18 cellular contexts compared by ENCODE assay signal in the genomic region with DNA sequence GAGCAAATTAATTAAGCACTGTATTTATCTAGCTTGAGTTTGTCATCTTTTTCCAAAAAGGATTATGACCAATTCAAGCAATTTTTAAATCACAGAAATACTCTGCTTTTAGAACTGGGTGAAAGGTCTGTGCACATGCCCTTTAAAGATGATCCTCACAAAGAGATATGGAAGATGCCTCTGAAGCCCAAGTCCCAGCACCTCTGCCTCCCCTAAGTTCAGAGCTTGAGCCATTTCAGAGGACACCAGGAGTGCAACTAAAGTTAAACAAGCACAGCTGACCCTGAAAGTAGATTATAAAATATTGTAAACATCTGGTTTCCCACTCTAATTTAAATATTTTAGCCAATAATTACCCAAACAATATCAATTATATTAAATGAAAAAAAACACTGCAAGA.
"Had no signal": no experiment of that assay in that cellular context is flagged by ENCODE, and none has a peak within 500 bp of the region (broad histone marks: within the 10 kb centered on the region; RNA-seq: fewer than 3 reads in every experiment).

No MANE protein-coding gene starts in this region.

- H3K27me3 Mint-ChIP-seq: activated B cell treated with CpG ODN at 0.5 μM for 24 hours; naive B cell; stimulated activated memory B cell treated with anti-CD40 and anti-IgM and Interleukin-4, amounts not matched to agents 10 μg/mL and 1 μg/mL and 100 μg/mL, for 72 hours had no signal

- H3K4me3 ChIP-seq: thyroid gland had no signal

- H3K36me3 ChIP-seq: thyroid gland had no signal

- H3K9me3 Mint-ChIP-seq: activated B cell treated with CpG ODN at 0.5 μM for 24 hours; activated CD4-positive, alpha-beta T cell treated with anti-CD3 and anti-CD28 coated beads, Interleukin-2, amount 10 ng/mL, durations not matched to agents 24 days and 14 days; activated naive CD8-positive, alpha-beta T cell treated with anti-CD3 and anti-CD28 coated beads, Interleukin-2, amount 10 ng/mL, durations not matched to agents 7 days and 5 days; activated T-helper 1 cell treated with anti-CD3 and anti-CD28 coated beads, Interleukin-12 subunit alpha, Interleukin-12 subunit beta, Interleukin-2, Interleukin-4 antibody, amounts not matched to agents 30 ng/mL and 10 ng/mL and 1 ng/mL, durations not matched to agents 14 hours and 24 hours and 36 hours; naive B cell; stimulated activated memory B cell treated with anti-CD40 and anti-IgM and Interleukin-4, amounts not matched to agents 10 μg/mL and 1 μg/mL and 100 μg/mL, for 72 hours had no signal

- H3K79me2 ChIP-seq: parathyroid adenoma had no signal

- ATAC-seq: activated CD8-positive, alpha-beta T cell treated with anti-CD3 and anti-CD28 coated beads, Interleukin-2, amount 10 ng/mL, durations not matched to agents 7 days and 5 days; left lobe of liver; stimulated activated memory B cell treated with anti-CD40 and anti-IgM and Interleukin-4, amounts not matched to agents 10 μg/mL and 1 μg/mL and 100 μg/mL, for 72 hours had no signal

- H2AFZ ChIP-seq: parathyroid adenoma had no signal

- H3K27ac ChIP-seq: epithelial cell of prostate, parathyroid adenoma, thyroid gland had no signal

- H3K4me1 ChIP-seq: parathyroid adenoma, thyroid gland had no signal

- H3K27me3 ChIP-seq: thyroid gland had no signal

- DNase-seq: activated B cell treated with CpG ODN at 0.5 μM for 24 hours; activated CD4-positive, alpha-beta T cell treated with anti-CD3 and anti-CD28 coated beads, Interleukin-2, amount 10 ng/mL, durations not matched to agents 24 days and 14 days; activated CD8-positive, alpha-beta memory T cell treated with anti-CD3 and anti-CD28 coated beads, Interleukin-2, amount 50 U/mL, for 4 hours; activated CD8-positive, alpha-beta T cell treated with anti-CD3 and anti-CD28 coated beads, Interleukin-2, amount 10 ng/mL, durations not matched to agents 7 days and 5 days; activated naive CD4-positive, alpha-beta T cell; activated naive CD8-positive, alpha-beta T cell treated with anti-CD3 and anti-CD28 coated beads, Interleukin-2, amount 10 ng/mL, durations not matched to agents 7 days and 5 days; aorta; dermis blood vessel endothelial cell; foreskin melanocyte; naive B cell; stimulated activated CD4-positive, alpha-beta T cell treated with anti-CD3 and anti-CD28 coated beads, Interleukin-2, amount 100 ng/mL, for 48 hours; T-helper 2 cell; thyroid gland had no signal

- H3K9ac ChIP-seq: parathyroid adenoma had no signal

- H3K4me3 Mint-ChIP-seq: activated B cell treated with CpG ODN at 0.5 μM for 24 hours; activated CD4-positive, alpha-beta T cell treated with anti-CD3 and anti-CD28 coated beads, Interleukin-2, amount 10 ng/mL, durations not matched to agents 24 days and 14 days; activated CD8-positive, alpha-beta T cell treated with anti-CD3 and anti-CD28 coated beads, Interleukin-2, amount 10 ng/mL, durations not matched to agents 7 days and 5 days; activated naive CD8-positive, alpha-beta T cell treated with anti-CD3 and anti-CD28 coated beads, Interleukin-2, amount 10 ng/mL, durations not matched to agents 7 days and 5 days; activated T-helper 1 cell treated with anti-CD3 and anti-CD28 coated beads, Interleukin-12 subunit alpha, Interleukin-12 subunit beta, Interleukin-2, Interleukin-4 antibody, amounts not matched to agents 30 ng/mL and 10 ng/mL and 1 ng/mL, durations not matched to agents 14 hours and 24 hours and 36 hours; naive B cell; stimulated activated memory B cell treated with anti-CD40 and anti-IgM and Interleukin-4, amounts not matched to agents 10 μg/mL and 1 μg/mL and 100 μg/mL, for 72 hours had no signal

- H3K4me1 Mint-ChIP-seq: activated B cell treated with CpG ODN at 0.5 μM for 24 hours; activated CD4-positive, alpha-beta T cell treated with anti-CD3 and anti-CD28 coated beads, Interleukin-2, amount 10 ng/mL, durations not matched to agents 24 days and 14 days; activated naive CD8-positive, alpha-beta T cell treated with anti-CD3 and anti-CD28 coated beads, Interleukin-2, amount 10 ng/mL, durations not matched to agents 7 days and 5 days; naive B cell; stimulated activated memory B cell treated with anti-CD40 and anti-IgM and Interleukin-4, amounts not matched to agents 10 μg/mL and 1 μg/mL and 100 μg/mL, for 72 hours had no signal

- H3K36me3 Mint-ChIP-seq: activated naive CD8-positive, alpha-beta T cell treated with anti-CD3 and anti-CD28 coated beads, Interleukin-2, amount 10 ng/mL, durations not matched to agents 7 days and 5 days; naive B cell; stimulated activated memory B cell treated with anti-CD40 and anti-IgM and Interleukin-4, amounts not matched to agents 10 μg/mL and 1 μg/mL and 100 μg/mL, for 72 hours had no signal

- H3K9me3 ChIP-seq: thyroid gland had no signal
